18 cellular contexts compared by ENCODE assay signal in the genomic region with DNA sequence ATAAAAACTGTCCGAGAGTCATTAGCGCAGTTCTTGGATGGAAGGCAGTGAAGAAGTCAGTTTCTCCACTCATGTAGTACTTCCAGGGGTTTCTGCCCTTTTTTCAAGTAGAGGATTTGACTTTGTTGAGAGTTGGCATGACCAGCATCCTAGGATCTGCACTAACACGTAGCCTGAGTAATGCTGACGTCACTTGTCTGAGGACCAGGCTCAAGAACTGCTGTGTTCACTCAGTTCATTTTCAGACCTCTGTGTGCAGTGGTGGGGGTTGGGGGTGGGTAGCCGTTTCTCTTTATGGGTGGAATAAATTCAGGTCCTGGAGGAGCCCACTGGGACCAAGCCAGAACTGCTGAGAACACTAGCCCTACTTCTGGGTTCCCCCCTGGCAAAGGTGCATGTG. TPM values are rescaled to one million over a fixed set of nuclear protein-coding genes. Genes with fewer than 3 reads are reported as not detected.
DNase-seq lines count a peak whose midpoint lies in the region; ATAC-seq, FAIRE-seq and TF ChIP-seq lines count a peak whose summit lies in the region.
"Had no signal": no experiment of that assay in that cellular context is flagged by ENCODE, and none has a peak within 500 bp of the region (broad histone marks: within the 10 kb centered on the region; RNA-seq: fewer than 3 reads in every experiment).

No MANE protein-coding gene starts in this region.

- H3K36me3 ChIP-seq in cardiac muscle cell (peaks cover 10% of the 10 kb centered on the region), mesodermal cell (ENCODE audit: control insufficient read depth, insufficient read depth, low read length) (peaks cover 66% of the 10 kb centered on the region), prostate gland (no peaks in the 10 kb centered on the region)

- FAIRE-seq in HTR-8/SVneo (lab: Jason Lieb, UNC), result no peak

- intact Hi-C loops in right cardiac atrium (cut with DNase I) (no loop called here), prostate gland (cut with DNase I) (loop anchor here (5.0 kb wide), 3 partner anchors 54 to 221 kb away; partner anchors contain the start of genes MRPS6 and SLC5A3)

- ATAC-seq in right cardiac atrium (no peak), HG03095 (IDR thresholded peaks at IDR 0.05; ENCODE audit: unreplicated experiment) (no peak)
- ATAC-seq: effector memory CD8-positive, alpha-beta T cell had no signal

- no peak for TF ChIP-seq CTCF in cardiac muscle cell (IDR thresholded peaks at IDR 0.05; ENCODE audit: low read depth, low read length)
- no peak for TF ChIP-seq CTCF in chondrocyte (IDR thresholded peaks at IDR 0.05)
- no peak for TF ChIP-seq CTCF in prostate gland (IDR thresholded peaks at IDR 0.05)

- H3K4me3 ChIP-seq in cardiac muscle cell (no peak overlapping the region), right cardiac atrium (ENCODE audit: low read length) (no peak overlapping the region), mesodermal cell (ENCODE audit: extremely low read depth, insufficient read depth, low read length, poor library complexity, severe bottlenecking) (no peak overlapping the region), prostate gland (no peak overlapping the region)
- H3K4me3 ChIP-seq: adrenal gland, hepatocyte had no signal

- TF ChIP-seq POLR2A in prostate gland (IDR thresholded peaks at IDR 0.05), result no peak

- peaks cover 6% of the 10 kb centered on the region for H3K36me3 Mint-ChIP-seq in chondrocyte (ENCODE audit: low read depth)

- H3K4me1 ChIP-seq in cardiac muscle cell (ENCODE audit: low read depth) (peaks cover 51% of the 10 kb centered on the region), right cardiac atrium (ENCODE audit: control insufficient read depth, insufficient read depth, low read length) (peaks cover 26% of the 10 kb centered on the region), mesodermal cell (ENCODE audit: control insufficient read depth, insufficient read depth, low read length, poor library complexity, severe bottlenecking) (peaks cover 51% of the 10 kb centered on the region), prostate gland (replicated peaks) (no peaks in the 10 kb centered on the region)

- DNase-seq in cardiac muscle cell (ENCODE audit: low read depth in 1 of 2, low spot score in 1 of 2), result no peak
- no peak for DNase-seq in right cardiac atrium
- DNase-seq in chondrocyte (ENCODE audit: low spot score), result no peak
- no peak for DNase-seq in prostate gland (ENCODE audit: low spot score)
- no peak for DNase-seq in putamen (ENCODE audit: low spot score)
- DNase-seq in HTR-8/SVneo (ENCODE audit: insufficient read length, low spot score), result no peak
- DNase-seq: ACHN; activated B cell treated with CpG ODN at 0.5 μM for 24 hours; activated CD8-positive, alpha-beta memory T cell treated with anti-CD3 and anti-CD28 coated beads, Interleukin-2, amount 50 U/mL, for 4 hours; effector memory CD8-positive, alpha-beta T cell; NCI-H1092 treated with DMSO at 0.1 percent for 48 hours; NCI-H446; stimulated activated CD4-positive, alpha-beta T cell treated with anti-CD3 and anti-CD28 coated beads, Interleukin-12 subunit alpha, Interleukin-12 subunit beta, amount 100 ng/mL, for 4 hours had no signal

- peak overlapping the region; percentile 12 for H3K27ac Mint-ChIP-seq in chondrocyte (ENCODE audit: unreplicated experiment)
- H3K27ac Mint-ChIP-seq: activated B cell treated with CpG ODN at 0.5 μM for 24 hours had no signal

- H3K27me3 ChIP-seq in cardiac muscle cell, result no peaks in the 10 kb centered on the region
- no peaks in the 10 kb centered on the region for H3K27me3 ChIP-seq in right cardiac atrium (ENCODE audit: control insufficient read depth, insufficient read depth)
- no peaks in the 10 kb centered on the region for H3K27me3 ChIP-seq in prostate gland (replicated peaks; ENCODE audit: insufficient read depth)
- H3K27me3 ChIP-seq: adrenal gland, hepatocyte, neutrophil had no signal

- peaks cover 78% of the 10 kb centered on the region for H3K4me1 Mint-ChIP-seq in chondrocyte (ENCODE audit: low read depth)

- 81% methylated on average over 5 of the region's 5 CpGs for WGBS in right cardiac atrium
- 63 to 87% methylated on average over 2 to 5 of the region's 5 CpGs for whole genome bisulfite sequencing in mesodermal cell (ENCODE audit: insufficient coverage in 2 of 2), 2 experiments
- WGBS in prostate gland, result 56% methylated on average over 5 of the region's 5 CpGs

- H3K27me3 Mint-ChIP-seq in chondrocyte (ENCODE audit: low read depth), result no peaks in the 10 kb centered on the region
- H3K27me3 Mint-ChIP-seq: activated B cell treated with CpG ODN at 0.5 μM for 24 hours; effector memory CD8-positive, alpha-beta T cell had no signal

- H3K9me3 Mint-ChIP-seq in chondrocyte (ENCODE audit: low read depth), result peaks cover 4% of the 10 kb centered on the region
- H3K9me3 Mint-ChIP-seq: activated B cell treated with CpG ODN at 0.5 μM for 24 hours; effector memory CD8-positive, alpha-beta T cell had no signal

- no peaks in the 10 kb centered on the region for H3K9me3 ChIP-seq in cardiac muscle cell (ENCODE audit: low read depth)
- H3K9me3 ChIP-seq in right cardiac atrium (ENCODE audit: control insufficient read depth, low read length), result no peaks in the 10 kb centered on the region
- H3K9me3 ChIP-seq in mesodermal cell (ENCODE audit: control insufficient read depth, low read length), result peaks cover 4% of the 10 kb centered on the region
- no peaks in the 10 kb centered on the region for H3K9me3 ChIP-seq in prostate gland
- H3K9me3 ChIP-seq: adrenal gland, neutrophil had no signal

- H3K27ac ChIP-seq in cardiac muscle cell (peak overlapping the region; percentile 95), right cardiac atrium (ENCODE audit: low read length) (no peak overlapping the region), mesodermal cell (ENCODE audit: low read depth, low read length, severe bottlenecking) (peak overlapping the region; percentile 36), prostate gland (no peak overlapping the region)
- H3K27ac ChIP-seq: hepatocyte, neutrophil had no signal

- H3K4me3 Mint-ChIP-seq in chondrocyte (ENCODE audit: unreplicated experiment), result no peak overlapping the region
- H3K4me3 Mint-ChIP-seq: activated B cell treated with CpG ODN at 0.5 μM for 24 hours; effector memory CD8-positive, alpha-beta T cell had no signal

RNA-seq across cellular contexts. Expression of gene MRPS6, which starts 53.3 kb away (rescaled TPM):
- total RNA-seq in cardiac muscle cell, result 83.7 and 83.8 TPM in 2 replicates
- 314 and 335 TPM in 2 replicates for polyA plus RNA-seq in cardiac muscle cell
- 10 to 100 TPM; 67.6 to 78.1 (median 73.1) TPM for total RNA-seq in right cardiac atrium
- polyA plus RNA-seq in right cardiac atrium, result 95.3 TPM
- total RNA-seq in chondrocyte, result 102 to 106 TPM (median 104 TPM) in 3 replicates
- 172 TPM for polyA plus RNA-seq in mesodermal cell (2013, experiment 1 of 2)
- 173 TPM for polyA plus RNA-seq in mesodermal cell (2013, experiment 2 of 2)
- total RNA-seq in prostate gland, result 10 to 100 TPM; 24.9 to 75.8 TPM

RNA-seq across cellular contexts. Expression of gene SLC5A3, which starts 53.3 kb away (rescaled TPM):
- total RNA-seq in cardiac muscle cell (11.5 and 17.0 TPM in 2 replicates), right cardiac atrium (10 to 100 TPM in 1 of 4 donors, 1 to 10 TPM in 3; 4.1 to 11.7 (median 6.7) TPM), chondrocyte (47.6 to 92.7 TPM (median 48.0 TPM) in 3 replicates), prostate gland (10 to 100 TPM in 1 of 2 donors, 1 to 10 TPM in 1; 8.2 to 44.0 TPM)
- polyA plus RNA-seq in cardiac muscle cell (3.0 and 4.1 TPM in 2 replicates), right cardiac atrium (2.2 TPM)
- 14.0 TPM for polyA plus RNA-seq in mesodermal cell (2013, experiment 1 of 2)
- 13.7 TPM for polyA plus RNA-seq in mesodermal cell (2013, experiment 2 of 2)

Comparison
In these comparisons a context has a peak if more than half of its experiments do, and no peak if none do; other contexts are left out.
1. H3K27ac ChIP-seq: peak in cardiac muscle cell (single experiment) and mesodermal cell (single experiment); none in right cardiac atrium (single experiment) and prostate gland (0 of 2).